In the genomic region with DNA sequence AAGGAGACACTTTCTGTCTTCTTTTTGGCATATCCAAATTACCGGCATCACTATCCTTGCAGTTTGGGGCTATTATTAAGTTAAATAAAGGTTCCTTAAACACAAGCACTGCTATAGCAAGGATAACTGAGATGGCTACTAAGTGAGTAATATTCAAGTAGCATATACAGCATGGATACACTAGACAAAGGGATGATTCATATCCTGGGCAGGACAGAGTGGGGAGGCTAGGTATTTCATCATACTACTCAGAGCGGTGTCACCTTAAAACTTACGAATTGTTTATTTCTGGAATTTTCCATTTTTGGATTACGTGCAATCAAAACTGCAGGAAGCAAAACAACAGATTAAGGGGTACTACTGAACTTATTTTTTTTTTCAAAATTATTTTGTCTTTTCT, we compare ENCODE assay signal across 10 cellular contexts. TPM values are rescaled to one million over a fixed set of nuclear protein-coding genes. Genes with fewer than 3 reads are reported as not detected.
DNase-seq lines count a peak whose midpoint lies in the region; ATAC-seq, FAIRE-seq and TF ChIP-seq lines count a peak whose summit lies in the region.
"Had no signal": no experiment of that assay in that cellular context is flagged by ENCODE, and none has a peak within 500 bp of the region (broad histone marks: within the 10 kb centered on the region; RNA-seq: fewer than 3 reads in every experiment).

No MANE protein-coding gene starts in this region.

- no peaks in the 10 kb centered on the region for H3K79me1 ChIP-seq in trophoblast cell (ENCODE audit: low read length)

- no peak for TF ChIP-seq CTCF in NB4 (IDR thresholded peaks at IDR 0.05; ENCODE audit: low read depth, low read length)
- no peak for TF ChIP-seq CTCF in choroid plexus epithelial cell (conservative IDR thresholded peaks at IDR 0.05; ENCODE audit: low read depth, low read length)

- no peak for TF ChIP-seq POLR2A in NB4 (IDR thresholded peaks at IDR 0.05; ENCODE audit: extremely low read depth, insufficient read length)
- no peak for TF ChIP-seq POLR2A in erythroblast (IDR thresholded peaks at IDR 0.05; ENCODE audit: low read length)

- no peaks in the 10 kb centered on the region for H3K79me2 ChIP-seq in trophoblast cell (ENCODE audit: control insufficient read depth, insufficient read depth, low read length, poor library complexity)

- peaks cover 0 to 4% of the 10 kb centered on the region in 2 experiments for H3K4me1 ChIP-seq in trophoblast cell (ENCODE audit: control insufficient read depth in 1 of 2, insufficient read depth in 2 of 2, low read length in 2 of 2)
- H3K4me1 ChIP-seq: pancreas had no signal

- H2BK5ac ChIP-seq in trophoblast cell (ENCODE audit: low read depth, low read length, poor library complexity): no peak overlapping the region

- H4K12ac ChIP-seq in trophoblast cell (ENCODE audit: low read depth, low read length): no peak overlapping the region

- H3K27me3 ChIP-seq in trophoblast cell (ENCODE audit: insufficient read depth, low read length): no peaks in the 10 kb centered on the region
- H3K27me3 ChIP-seq: pancreas had no signal

- H3K36me3 ChIP-seq in trophoblast cell (ENCODE audit: control insufficient read depth in 1 of 2, insufficient read depth in 2 of 2, low read length in 2 of 2): peaks cover 3 to 8% of the 10 kb centered on the region in 2 experiments
- H3K36me3 ChIP-seq: pancreas had no signal

- no peak overlapping the region for H3K23ac ChIP-seq in trophoblast cell (ENCODE audit: low read length)

- no peak overlapping the region for H3K18ac ChIP-seq in trophoblast cell (ENCODE audit: low read length)

- peak; percentile 96 for DNase-seq in ELR (ENCODE audit: low read depth)
- peak; percentile 74 for DNase-seq in NB4 (ENCODE audit: low read depth)
- DNase-seq in choroid plexus epithelial cell (ENCODE audit: low read depth): peak; percentile 92
- peak; percentile 14 to 67 for DNase-seq in trophoblast cell
- no peak for DNase-seq in frontal cortex (ENCODE audit: low spot score in 2 of 2)
- no peak for DNase-seq in erythroblast (lab: John Stamatoyannopoulos, UW)
- DNase-seq: activated T-cell treated with anti-CD3 and anti-CD28 coated beads, Interleukin-2, amount 50 U/mL, for 48 hours; H9; pancreas had no signal

- H2AK5ac ChIP-seq in trophoblast cell (ENCODE audit: low read length): no peak overlapping the region

- no peak overlapping the region for H2BK12ac ChIP-seq in trophoblast cell (ENCODE audit: low read length)

- FAIRE-seq in frontal cortex (lab: Jason Lieb, UNC): no peak
- FAIRE-seq: pancreas had no signal

- H3K4me3 ChIP-seq in NB4 (ENCODE audit: low read depth, low read length) (no peak overlapping the region), choroid plexus epithelial cell (ENCODE audit: low read depth, low read length) (no peak overlapping the region), trophoblast cell (ENCODE audit: low read depth, low read length) (no peak overlapping the region)
- H3K4me3 ChIP-seq: pancreas had no signal

- no peak for ATAC-seq in HG02852 (IDR thresholded peaks at IDR 0.05; ENCODE audit: unreplicated experiment)
- ATAC-seq: pancreas had no signal

- no CpG with 5 or more reads among the region's 4 CpGs for WGBS in trophoblast cell (ENCODE audit: extremely low coverage, insufficient coverage, insufficient read length)

- no peak overlapping the region for H2BK120ac ChIP-seq in trophoblast cell (ENCODE audit: insufficient read depth, low read length, poor library complexity)

- H3K4me2 ChIP-seq in trophoblast cell (ENCODE audit: low read length): no peak overlapping the region

- peaks cover 4% of the 10 kb centered on the region for H3K9me3 ChIP-seq in trophoblast cell (ENCODE audit: insufficient read depth, low read depth, low read length)
- H3K9me3 ChIP-seq: pancreas had no signal

- no peak overlapping the region for H4K8ac ChIP-seq in trophoblast cell (ENCODE audit: low read depth, low read length)

- H3K14ac ChIP-seq in trophoblast cell (ENCODE audit: low read length): no peak overlapping the region

- no peak overlapping the region for H3K4ac ChIP-seq in trophoblast cell (ENCODE audit: low read depth, low read length)

- no peak overlapping the region for H4K91ac ChIP-seq in trophoblast cell (ENCODE audit: low read depth, low read length)

- no peak overlapping the region for H3K27ac ChIP-seq in trophoblast cell (ENCODE audit: low read depth, low read length)
- H3K27ac ChIP-seq: pancreas had no signal

- no peak overlapping the region for H2AFZ ChIP-seq in trophoblast cell (ENCODE audit: insufficient read depth, low read length, poor library complexity)

- no peak overlapping the region for H3K9ac ChIP-seq in trophoblast cell (ENCODE audit: low read length)

RNA-seq across cellular contexts. Expression of gene FER, which starts 54.1 kb away (rescaled TPM):
- 10.4 and 14.4 TPM in 2 replicates for polyA plus RNA-seq in trophoblast cell (2013)
- 75.4 TPM for total RNA-seq in frontal cortex

Comparison
In these comparisons a context has a peak if more than half of its experiments do, and no peak if none do; other contexts are left out.
1. DNase-seq: peak in ELR (single experiment), NB4 (single experiment), choroid plexus epithelial cell (single experiment) and trophoblast cell (2 of 2); none in frontal cortex (0 of 2) and erythroblast (0 of 2).